In genomic region chr7:30244340-30244739, GRCh38 we compare ENCODE assay signal across 26 cellular contexts. TPM values are rescaled to one million over a fixed set of nuclear protein-coding genes. Genes with fewer than 3 reads are reported as not detected.
A peak's percentile ranks its signal among the peaks of the same experiment; 100 is the strongest.
DNase-seq lines count a peak whose midpoint lies in the region; ATAC-seq, FAIRE-seq and TF ChIP-seq lines count a peak whose summit lies in the region.
"Had no signal": no experiment of that assay in that cellular context is flagged by ENCODE, and none has a peak within 500 bp of the region (broad histone marks: within the 10 kb centered on the region; RNA-seq: fewer than 3 reads in every experiment).

No MANE protein-coding gene starts in this region.

- H3K9me3 ChIP-seq in HepG2 (ENCODE audit: low read length): no peaks in the 10 kb centered on the region
- no peaks in the 10 kb centered on the region for H3K9me3 ChIP-seq in right lobe of liver
- H3K9me3 ChIP-seq in Karpas-422 (ENCODE audit: low read length): no peaks in the 10 kb centered on the region
- H3K9me3 ChIP-seq: A549, BE2C, Caco-2 had no signal

- 83% methylated on average over 5 of the region's 5 CpGs for WGBS in HepG2 (ENCODE audit: low lambda C conversion rate)
- 94% methylated on average over 5 of the region's 5 CpGs for WGBS in right lobe of liver (ENCODE audit: insufficient coverage, low coverage, low lambda C conversion rate, missing lambda C conversion rate)

- H3K36me3 ChIP-seq in HepG2 (replicated peaks in 1 of 2; ENCODE audit: control insufficient read depth in 1 of 2, insufficient read depth in 2 of 2, low read length in 2 of 2): no peaks in the 10 kb centered on the region
- no peaks in the 10 kb centered on the region for H3K36me3 ChIP-seq in right lobe of liver
- no peaks in the 10 kb centered on the region for H3K36me3 ChIP-seq in Karpas-422 (ENCODE audit: insufficient read depth, low read length)
- H3K36me3 ChIP-seq: BE2C; BLaER1 treated with 17β-estradiol and CSF1 and Interleukin-3, amounts not matched to agents 10 nM and 100 nM had no signal

- H3K9ac ChIP-seq in HepG2 (ENCODE audit: insufficient read depth, low read depth, low read length) (no peak overlapping the region), Karpas-422 (ENCODE audit: low read length) (no peak overlapping the region)
- H3K9ac ChIP-seq: BLaER1 treated with 17β-estradiol and CSF1 and Interleukin-3, amounts not matched to agents 10 nM and 100 nM; GM23248 had no signal

- no TSS peak for BruUV-seq in HepG2 (replicated peaks; lab: Mats Ljungman, UMichigan)

- peak; percentile 7 for DNase-seq in activated CD4-positive, alpha-beta T cell treated with anti-CD3 and anti-CD28 coated beads for 48 hours
- DNase-seq in activated CD4-positive, alpha-beta T cell treated with anti-CD3 and anti-CD28 coated beads, Interleukin-2, amount 50 U/mL, for 1 hour: no peak
- DNase-seq in HepG2 (ENCODE audit: low spot score) (no peak), right lobe of liver (no peak), Karpas-422 (no peak), DMS53 treated with DMSO at 0.1 percent for 48 hours (lab: John Stamatoyannopoulos, UW; ENCODE audit: unreplicated experiment) (no peak)
- DNase-seq: 8988T; ACHN; AML-193; BE2C; Caco-2; CD4-positive, alpha-beta memory T cell; DMS153; DMS79; EL; GDM1; GM23248; H7; HCEC 1CT had no signal

- no peak for TF ChIP-seq CTCF in HepG2 (CRISPR knock-in tag; IDR thresholded peaks at IDR 0.05)
- TF ChIP-seq CTCF in right lobe of liver (IDR thresholded peaks at IDR 0.05): no peak

- H3K27ac ChIP-seq in HepG2 (ENCODE audit: extremely low read length, insufficient read depth, low read length) (no peak overlapping the region), right lobe of liver (no peak overlapping the region), Karpas-422 (ENCODE audit: low read length) (peak overlapping the region; percentile 92)
- H3K27ac ChIP-seq: A549; BLaER1 treated with 17β-estradiol and CSF1 and Interleukin-3, amounts not matched to agents 10 nM and 100 nM; GM23248 had no signal

- TF ChIP-seq POLR2A in HepG2 (IDR thresholded peaks at IDR 0.05; ENCODE audit: insufficient read depth in 1 of 2, low read depth in 2 of 2, low read length in 2 of 2) (no peak), right lobe of liver (IDR thresholded peaks at IDR 0.05) (no peak)

- TF ChIP-seq EP300 in HepG2 (IDR thresholded peaks at IDR 0.05; ENCODE audit: low read depth in 2 of 2, low read length in 2 of 2) (no peak), HepG2 (CRISPR knock-in tag; IDR thresholded peaks at IDR 0.05; ENCODE audit: borderline replicate concordance) (no peak)

- ATAC-seq in HepG2 (no peak), right lobe of liver (no peak)
- peak; percentile 37 for ATAC-seq in activated T-helper 17 cell treated with anti-CD3 and anti-CD28 coated beads, Interleukin-2, amount 50 U/mL, for 72 hours (replicated peaks)
- ATAC-seq: A549, GM12878 had no signal

- no peaks in the 10 kb centered on the region for H4K20me1 ChIP-seq in HepG2 (ENCODE audit: insufficient read depth, low read length)
- no peaks in the 10 kb centered on the region for H4K20me1 ChIP-seq in Karpas-422 (ENCODE audit: insufficient read depth, low read depth, low read length)
- H4K20me1 ChIP-seq: BLaER1 treated with 17β-estradiol and CSF1 and Interleukin-3, amounts not matched to agents 10 nM and 100 nM had no signal

- H3K4me1 ChIP-seq in HepG2 (ENCODE audit: insufficient read depth, low read length) (peaks cover 55% of the 10 kb centered on the region), right lobe of liver (peaks cover 0 to 7% (median 4%) of the 10 kb centered on the region in 4 donors), Karpas-422 (ENCODE audit: low read length) (peaks cover 80% of the 10 kb centered on the region)
- H3K4me1 ChIP-seq: BE2C, Caco-2 had no signal

- no peak overlapping the region for H3K4me3 Mint-ChIP-seq in activated T-helper 17 cell treated with anti-CD3 and anti-CD28 coated beads, Interleukin-2, amount 50 U/mL, for 72 hours
- H3K4me3 Mint-ChIP-seq: CD14-positive monocyte; CD4-positive, alpha-beta memory T cell had no signal

- H3K79me2 ChIP-seq in HepG2 (ENCODE audit: insufficient read depth, low read length) (no peaks in the 10 kb centered on the region), Karpas-422 (ENCODE audit: low read length) (no peaks in the 10 kb centered on the region)

- intact Hi-C loops in HepG2 (cut with micrococcal nuclease; ENCODE audit: unreplicated experiment) (no loop called here), right lobe of liver (cut with DNase I) (no loop called here)

- CTCF ChIA-PET in HepG2 (lab: Yijun Ruan, JAX; ENCODE audit: low intra/inter-chr PET ratio, low total read pairs): no interaction called here

- H3K27me3 Mint-ChIP-seq in activated T-helper 17 cell treated with anti-CD3 and anti-CD28 coated beads, Interleukin-2, amount 50 U/mL, for 72 hours: peaks cover 7% of the 10 kb centered on the region

- no peak for FAIRE-seq in HepG2 (lab: Jason Lieb, UNC)
- FAIRE-seq: A549, GM12878, GM19239, H1 had no signal

- H3K4me3 ChIP-seq in HepG2 (replicated peaks in 1 of 3; ENCODE audit: insufficient read depth in 1 of 3, low read depth in 2 of 3, low read length in 3 of 3): no peak overlapping the region
- no peak overlapping the region for H3K4me3 ChIP-seq in right lobe of liver
- no peak overlapping the region for H3K4me3 ChIP-seq in Karpas-422 (ENCODE audit: low read length)
- H3K4me3 ChIP-seq: A549; BLaER1 treated with 17β-estradiol and CSF1 and Interleukin-3, amounts not matched to agents 10 nM and 100 nM; GM12878; GM23248 had no signal

- no peak for TF ChIP-seq RAD21 in HepG2 (CRISPR knock-in tag; IDR thresholded peaks at IDR 0.05)

- no peak overlapping the region for H3K27ac Mint-ChIP-seq in activated T-helper 17 cell treated with anti-CD3 and anti-CD28 coated beads, Interleukin-2, amount 50 U/mL, for 72 hours
- H3K27ac Mint-ChIP-seq: CD14-positive monocyte had no signal

- no peaks in the 10 kb centered on the region for H3K36me3 Mint-ChIP-seq in activated T-helper 17 cell treated with anti-CD3 and anti-CD28 coated beads, Interleukin-2, amount 50 U/mL, for 72 hours (ENCODE audit: low read depth)

- no peaks in the 10 kb centered on the region for H3K9me3 Mint-ChIP-seq in activated T-helper 17 cell treated with anti-CD3 and anti-CD28 coated beads, Interleukin-2, amount 50 U/mL, for 72 hours
- H3K9me3 Mint-ChIP-seq: CD4-positive, alpha-beta memory T cell had no signal

- no peaks in the 10 kb centered on the region for H3K9me2 ChIP-seq in Karpas-422 (replicated peaks; ENCODE audit: insufficient read depth, low read length)

- in situ Hi-C loops in HepG2 (cut with HindIII; ENCODE audit: extremely low pct_ligation_motif_present, low pct_unique_long_range_greater_than_20kb): no loop called here

- H2AFZ ChIP-seq in HepG2 (ENCODE audit: low read length): no peak overlapping the region
- no peak overlapping the region for H2AFZ ChIP-seq in Karpas-422 (ENCODE audit: low read length)
- H2AFZ ChIP-seq: GM23248 had no signal

- H3K27me3 ChIP-seq in HepG2 (ENCODE audit: control insufficient read depth in 1 of 2, insufficient read depth in 2 of 2, low read length in 2 of 2) (no peaks in the 10 kb centered on the region), right lobe of liver (no peaks in the 10 kb centered on the region), Karpas-422 (ENCODE audit: low read length) (no peaks in the 10 kb centered on the region)
- H3K27me3 ChIP-seq: BE2C; BLaER1 treated with 17β-estradiol and CSF1 and Interleukin-3, amounts not matched to agents 10 nM and 100 nM had no signal

- H3K4me1 Mint-ChIP-seq in activated T-helper 17 cell treated with anti-CD3 and anti-CD28 coated beads, Interleukin-2, amount 50 U/mL, for 72 hours: peaks cover 7% of the 10 kb centered on the region

- POLR2A ChIA-PET in HepG2 (lab: Yijun Ruan, JAX): no interaction called here

- H3K4me2 ChIP-seq in HepG2 (ENCODE audit: low read depth, low read length) (no peak overlapping the region), Karpas-422 (ENCODE audit: low read depth, low read length, poor library complexity, severe bottlenecking) (no peak overlapping the region)
- H3K4me2 ChIP-seq: A549; BLaER1 treated with 17β-estradiol and CSF1 and Interleukin-3, amounts not matched to agents 10 nM and 100 nM had no signal

RNA-seq across cellular contexts. Expression of gene ZNRF2, which starts 40.1 kb away (rescaled TPM):
- total RNA-seq in HepG2 (2016; rRNA removed; fragmentation: Illumina TruSeq; extraction: Trizol) (6.9 and 7.7 TPM in 2 replicates), right lobe of liver (10 to 100 TPM; 17.1 to 24.0 (median 18.7) TPM)
- total RNA-seq in HepG2 (2016; cell fraction: cytosol; rRNA removed; fragmentation: Illumina TruSeq; extraction: Trizol; ENCODE audit: low read depth): 3.0 and 3.2 TPM in 2 replicates
- total RNA-seq in HepG2 (2016; cell fraction: insoluble cytoplasmic fraction; rRNA removed; fragmentation: Illumina TruSeq; extraction: Trizol): 7.3 and 7.6 TPM in 2 replicates
- total RNA-seq in HepG2 (2016; cell fraction: membrane; rRNA removed; fragmentation: Illumina TruSeq; extraction: Trizol): 6.7 and 7.1 TPM in 2 replicates
- total RNA-seq in HepG2 (2016; cell fraction: nucleus; rRNA removed; fragmentation: Illumina TruSeq; extraction: Trizol): 13.5 and 14.4 TPM in 2 replicates
- polyA plus RNA-seq in HepG2 (2011; rRNA removed): 2.6 and 3.5 TPM in 2 replicates
- polyA plus RNA-seq in HepG2 (2011; cell fraction: cytosol; rRNA removed): 1.8 and 2.3 TPM in 2 replicates
- 3.4 TPM in 2 replicates for polyA plus RNA-seq in HepG2 (2011; cell fraction: nucleus; rRNA removed)
- 3.9 and 4.5 TPM in 2 replicates for polyA plus RNA-seq in HepG2 (2012)
- 2.5 and 2.9 TPM in 2 replicates for polyA plus RNA-seq in HepG2 (2016; cell fraction: cytosol; fragmentation: Illumina TruSeq; extraction: Trizol; ENCODE audit: low read depth)
- polyA plus RNA-seq in HepG2 (2016; cell fraction: insoluble cytoplasmic fraction; fragmentation: Illumina TruSeq; extraction: Trizol; ENCODE audit: low read depth): 8.1 and 8.6 TPM in 2 replicates
- 5.2 and 5.5 TPM in 2 replicates for polyA plus RNA-seq in HepG2 (2016; cell fraction: membrane; fragmentation: Illumina TruSeq; extraction: Trizol; ENCODE audit: low read depth)
- polyA plus RNA-seq in HepG2 (2016; cell fraction: nucleus; fragmentation: Illumina TruSeq; extraction: Trizol; ENCODE audit: insufficient read depth, low read depth): 7.3 and 7.8 TPM in 2 replicates
- polyA minus RNA-seq in HepG2 (2011; rRNA and poly(A)+ RNA removed; ENCODE audit: low replicate concordance): 1.5 and 1.9 TPM in 2 replicates
- 5.7 and 6.2 TPM in 2 replicates for polyA minus RNA-seq in HepG2 (2011; cell fraction: cytosol; rRNA and poly(A)+ RNA removed)
- 21.9 and 25.9 TPM in 2 replicates for polyA minus RNA-seq in HepG2 (2011; cell fraction: nucleus; rRNA and poly(A)+ RNA removed)
- total RNA-seq in Karpas-422 (2014; rRNA removed; shearing (Covaris generic); ENCODE audit: low replicate concordance): 43.0 and 45.3 TPM in 2 replicates
- total RNA-seq in activated T-helper 17 cell treated with anti-CD3 and anti-CD28 coated beads, Interleukin-2, amount 50 U/mL, for 72 hours: 1 to 10 TPM; 6.7 to 9.8 TPM
